Comparison of ENCODE assay signal across 25 cellular contexts in genomic region chr11:16816358-16817270, GRCh38.
DNase-seq lines count a peak whose midpoint lies in the region; ATAC-seq and TF ChIP-seq lines count a peak whose summit lies in the region.
"Had no signal": no experiment of that assay in that cellular context is flagged by ENCODE, and none has a peak within 500 bp of the region (broad histone marks: within the 10 kb centered on the region; RNA-seq: fewer than 3 reads in every experiment).

No MANE protein-coding gene starts in this region.

- no peak overlapping the region for H3K4me3 Mint-ChIP-seq in T-cell
- no peak overlapping the region for H3K4me3 Mint-ChIP-seq in activated naive CD4-positive, alpha-beta T cell treated with anti-CD3 and anti-CD28 coated beads for 36 hours
- H3K4me3 Mint-ChIP-seq in activated T-cell treated with anti-CD3 and anti-CD28 coated beads, Interleukin-2, amount 50 U/mL, for 24 hours = no peak overlapping the region
- H3K4me3 Mint-ChIP-seq: CD8-positive, alpha-beta T cell had no signal

- DNase-seq in cardiac septum (ENCODE audit: low spot score) (peak; percentile 71), Right ventricle myocardium inferior (ENCODE audit: missing footprints) (no peak), lower lobe of right lung (no peak), spleen (peak; percentile 58), T-cell (no peak), head of caudate nucleus (no peak)
- no peak for DNase-seq in activated naive CD4-positive, alpha-beta T cell treated with anti-CD3 and anti-CD28 coated beads for 36 hours
- no peak for DNase-seq in activated T-cell treated with anti-CD3 and anti-CD28 coated beads, Interleukin-2, amount 50 U/mL, for 24 hours
- DNase-seq: ACHN; CD8-positive, alpha-beta T cell; DND-41; NCI-H1092 treated with DMSO at 0.1 percent for 48 hours; NCI-H1436 treated with DMSO at 0.1 percent for 48 hours; NCI-H1930; NCI-H2227 treated with DMSO at 0.1 percent for 48 hours; NCI-H510A treated with DMSO at 0.1 percent for 48 hours; NCI-H748 treated with DMSO at 0.1 percent for 48 hours; NK-92 treated with Interleukin-12 subunit alpha and Interleukin-12 subunit beta, amount 100 ng/mL, for 24 hours; SIG-M5 had no signal

- CTCF ChIA-PET in T-cell (lab: Charles Lee) = interaction anchor here in 1 of 2 donors (0.5 kb wide), 1 partner anchor 29 kb away, joined by 6 read pairs; no protein-coding TSS in a partner anchor
- CTCF ChIA-PET in activated naive CD4-positive, alpha-beta T cell treated with anti-CD3 and anti-CD28 coated beads for 36 hours (lab: Charles Lee) = interaction anchor here (3.5 to 10.5 kb wide), 2 partner anchors 32 to 246 kb away, joined by 10 to 91 read pairs; no protein-coding TSS in a partner anchor

- POLR2A ChIA-PET in T-cell (lab: Charles Lee) = no interaction called here

- TF ChIP-seq CTCF in lower lobe of right lung (IDR thresholded peaks at IDR 0.05) = no peak
- no peak for TF ChIP-seq CTCF in spleen (IDR thresholded peaks at IDR 0.05 in 8 of 11, conservative IDR thresholded peaks at IDR 0.05 in 3 of 11)

- no peak for TF ChIP-seq POLR2A in spleen (IDR thresholded peaks at IDR 0.05)

- peak overlapping the region; percentile 33 for H3K27ac ChIP-seq in lower lobe of right lung
- H3K27ac ChIP-seq in spleen = no peak overlapping the region
- H3K27ac ChIP-seq: 22Rv1, BLaER1, KMS-11, RWPE1 had no signal

- WGBS in spleen, 5 donors = 91 to 96% (median 95%) methylated on average over 24 to 32 of the region's 32 CpGs

- H3K4me3 ChIP-seq in lower lobe of right lung (no peak overlapping the region), spleen (no peak overlapping the region)
- H3K4me3 ChIP-seq: BLaER1, GM12878, HAP-1 had no signal

- peaks cover 10% of the 10 kb centered on the region for H3K36me3 Mint-ChIP-seq in T-cell
- no peaks in the 10 kb centered on the region for H3K36me3 Mint-ChIP-seq in activated naive CD4-positive, alpha-beta T cell treated with anti-CD3 and anti-CD28 coated beads for 36 hours (ENCODE audit: low read depth)
- no peaks in the 10 kb centered on the region for H3K36me3 Mint-ChIP-seq in activated T-cell treated with anti-CD3 and anti-CD28 coated beads, Interleukin-2, amount 50 U/mL, for 24 hours (ENCODE audit: low read depth)
- H3K36me3 Mint-ChIP-seq: CD8-positive, alpha-beta T cell had no signal

- no peak overlapping the region for H3K27ac Mint-ChIP-seq in T-cell
- H3K27ac Mint-ChIP-seq in activated naive CD4-positive, alpha-beta T cell treated with anti-CD3 and anti-CD28 coated beads for 36 hours = no peak overlapping the region
- no peak overlapping the region for H3K27ac Mint-ChIP-seq in activated T-cell treated with anti-CD3 and anti-CD28 coated beads, Interleukin-2, amount 50 U/mL, for 24 hours
- H3K27ac Mint-ChIP-seq: CD8-positive, alpha-beta T cell had no signal

- H3K9me3 Mint-ChIP-seq in T-cell = no peaks in the 10 kb centered on the region
- no peaks in the 10 kb centered on the region for H3K9me3 Mint-ChIP-seq in activated naive CD4-positive, alpha-beta T cell treated with anti-CD3 and anti-CD28 coated beads for 36 hours
- no peaks in the 10 kb centered on the region for H3K9me3 Mint-ChIP-seq in activated T-cell treated with anti-CD3 and anti-CD28 coated beads, Interleukin-2, amount 50 U/mL, for 24 hours
- H3K9me3 Mint-ChIP-seq: CD8-positive, alpha-beta T cell had no signal

- H3K27me3 ChIP-seq in lower lobe of right lung (ENCODE audit: low read depth) = no peaks in the 10 kb centered on the region
- H3K27me3 ChIP-seq in spleen (replicated peaks in 1 of 7) = no peaks in the 10 kb centered on the region
- H3K27me3 ChIP-seq: BLaER1 had no signal

- H3K9me3 ChIP-seq in lower lobe of right lung (no peaks in the 10 kb centered on the region), spleen (no peaks in the 10 kb centered on the region)
- H3K9me3 ChIP-seq: BLaER1, HAP-1 had no signal

- intact Hi-C loops in cardiac septum (cut with DNase I) (no loop called here), Right ventricle myocardium inferior (cut with DNase I) (no loop called here), lower lobe of right lung (cut with DNase I) (no loop called here), spleen (cut with DNase I; ENCODE audit: low total_unique reads) (no loop called here), head of caudate nucleus (cut with DNase I) (no loop called here)
- intact Hi-C loops in activated naive CD4-positive, alpha-beta T cell treated with anti-CD3 and anti-CD28 coated beads for 36 hours (cut with micrococcal nuclease) = no loop called here

- H3K4me1 ChIP-seq in lower lobe of right lung (peaks cover 39% of the 10 kb centered on the region), spleen (peaks cover 0 to 51% (median 15%) of the 10 kb centered on the region in 6 donors)

- peaks cover 3 to 8% (median 6%) of the 10 kb centered on the region in 3 donors for H3K4me1 Mint-ChIP-seq in T-cell
- peaks cover 4% of the 10 kb centered on the region for H3K4me1 Mint-ChIP-seq in activated naive CD4-positive, alpha-beta T cell treated with anti-CD3 and anti-CD28 coated beads for 36 hours (ENCODE audit: low read depth)
- H3K4me1 Mint-ChIP-seq in activated T-cell treated with anti-CD3 and anti-CD28 coated beads, Interleukin-2, amount 50 U/mL, for 24 hours (ENCODE audit: low read depth) = peaks cover 11% of the 10 kb centered on the region

- ATAC-seq in Right ventricle myocardium inferior (no peak), lower lobe of right lung (no peak), T-cell (replicated peaks in 1 of 4) (no peak)
- ATAC-seq: CD8-positive, alpha-beta T cell; GM12878 had no signal

- peaks cover 6% of the 10 kb centered on the region for H3K36me3 ChIP-seq in lower lobe of right lung
- no peaks in the 10 kb centered on the region for H3K36me3 ChIP-seq in spleen
- H3K36me3 ChIP-seq: BLaER1 had no signal

- H3K27me3 Mint-ChIP-seq in T-cell = no peaks in the 10 kb centered on the region
- H3K27me3 Mint-ChIP-seq in activated naive CD4-positive, alpha-beta T cell treated with anti-CD3 and anti-CD28 coated beads for 36 hours (ENCODE audit: low read depth) = no peaks in the 10 kb centered on the region
- no peaks in the 10 kb centered on the region for H3K27me3 Mint-ChIP-seq in activated T-cell treated with anti-CD3 and anti-CD28 coated beads, Interleukin-2, amount 50 U/mL, for 24 hours

Comparison
In these comparisons a context has a peak if more than half of its experiments do, and no peak if none do; other contexts are left out.
1. DNase-seq: peak in cardiac septum (single experiment) and spleen (single experiment); none in Right ventricle myocardium inferior (single experiment), lower lobe of right lung (single experiment), T-cell (0 of 34), head of caudate nucleus (0 of 42), activated naive CD4-positive, alpha-beta T cell treated with anti-CD3 and anti-CD28 coated beads for 36 hours (single experiment) and activated T-cell treated with anti-CD3 and anti-CD28 coated beads, Interleukin-2, amount 50 U/mL, for 24 hours (single experiment).